ENCODE assay signal across 1 cellular context in genomic region chr11:86357412-86357811, GRCh38. TPM values are rescaled to one million over a fixed set of nuclear protein-coding genes. Genes with fewer than 3 reads are reported as not detected.
"Had no signal": no experiment of that assay in that cellular context is flagged by ENCODE, and none has a peak within 500 bp of the region (broad histone marks: within the 10 kb centered on the region; RNA-seq: fewer than 3 reads in every experiment).

No MANE protein-coding gene starts in this region.

RNA-seq across cellular contexts. Expression of gene CCDC81, which starts 17.3 kb away (rescaled TPM):
- total RNA-seq: SK-MEL-5 had no signal
